ENCODE assay signal across 8 cellular contexts in genomic region chr9:127397722-127398647, GRCh38.
DNase-seq lines count a peak whose midpoint lies in the region; ATAC-seq and TF ChIP-seq lines count a peak whose summit lies in the region.

No MANE protein-coding gene starts in this region.

- peak; percentile 3 for DNase-seq in GDM1 (lab: John Stamatoyannopoulos, UW)
- peak; percentile 30 for DNase-seq in MM.1S
- peak; percentile 60 for DNase-seq in activated T-cell treated with anti-CD3 and anti-CD28 coated beads, Interleukin-2, amount 50 U/mL, for 1 hour
- DNase-seq in germinal center (ENCODE audit: low spot score), result peak; percentile 33
- DNase-seq in superior temporal gyrus (ENCODE audit: extremely low spot score), result no peak

- peaks cover 12% of the 10 kb centered on the region for H3K79me2 ChIP-seq in MM.1S (ENCODE audit: low read length)

- H3K9me3 ChIP-seq in MM.1S (replicated peaks; ENCODE audit: insufficient read depth, low read length) (no peaks in the 10 kb centered on the region), neutrophil (no peaks in the 10 kb centered on the region)

- H3K9ac ChIP-seq in MM.1S (ENCODE audit: low read length), result peak overlapping the region; percentile 80

- no peaks in the 10 kb centered on the region for H3K27me3 ChIP-seq in MM.1S (replicated peaks; ENCODE audit: insufficient read depth, low read length)
- peaks cover 37% of the 10 kb centered on the region for H3K27me3 ChIP-seq in neutrophil

- no peaks in the 10 kb centered on the region for H3K36me3 ChIP-seq in MM.1S (replicated peaks; ENCODE audit: insufficient read depth, low read length)
- H3K36me3 ChIP-seq in neutrophil, result no peaks in the 10 kb centered on the region

- H3K4me2 ChIP-seq in MM.1S (ENCODE audit: low read depth, low read length), result peak overlapping the region; percentile 98

- no peaks in the 10 kb centered on the region for H3K9me2 ChIP-seq in MM.1S (replicated peaks; ENCODE audit: insufficient read depth, low read length)

- H3F3A ChIP-seq in MM.1S (ENCODE audit: insufficient read depth, low read length), result no peaks in the 10 kb centered on the region

- ATAC-seq in GM21786 (IDR thresholded peaks at IDR 0.05; ENCODE audit: unreplicated experiment) (no peak), GM19351 (IDR thresholded peaks at IDR 0.05; ENCODE audit: unreplicated experiment) (no peak)

- H3K4me3 ChIP-seq in MM.1S (ENCODE audit: low read length) (peak overlapping the region; percentile 84), neutrophil (ENCODE audit: low read depth in 1 of 2, low read length in 1 of 2) (peak overlapping the region; percentile 64 to 95)

- peak; percentile 47 for TF ChIP-seq CTCF in MM.1S (IDR thresholded peaks at IDR 0.05; ENCODE audit: low read length)
- no peak for TF ChIP-seq CTCF in neutrophil (IDR thresholded peaks at IDR 0.05)

- no peaks in the 10 kb centered on the region for H4K20me1 ChIP-seq in MM.1S (ENCODE audit: insufficient read depth, low read length)

- H3K27ac ChIP-seq in MM.1S (ENCODE audit: low read length), result peak overlapping the region; percentile 23; the same call in 1 of the 2 replicates
- H3K27ac ChIP-seq in neutrophil, result no peak overlapping the region

- peak overlapping the region; percentile 80 for H2AFZ ChIP-seq in MM.1S (ENCODE audit: low read length)

- peaks cover 14% of the 10 kb centered on the region for H3K4me1 ChIP-seq in MM.1S (ENCODE audit: low read length)
- peaks cover 19 to 21% of the 10 kb centered on the region in 2 experiments for H3K4me1 ChIP-seq in neutrophil (ENCODE audit: control insufficient read depth in 1 of 2, insufficient read depth in 1 of 2, low read depth in 1 of 2, low read length in 1 of 2)
